8 cellular contexts compared by ENCODE assay signal in the genomic region with DNA sequence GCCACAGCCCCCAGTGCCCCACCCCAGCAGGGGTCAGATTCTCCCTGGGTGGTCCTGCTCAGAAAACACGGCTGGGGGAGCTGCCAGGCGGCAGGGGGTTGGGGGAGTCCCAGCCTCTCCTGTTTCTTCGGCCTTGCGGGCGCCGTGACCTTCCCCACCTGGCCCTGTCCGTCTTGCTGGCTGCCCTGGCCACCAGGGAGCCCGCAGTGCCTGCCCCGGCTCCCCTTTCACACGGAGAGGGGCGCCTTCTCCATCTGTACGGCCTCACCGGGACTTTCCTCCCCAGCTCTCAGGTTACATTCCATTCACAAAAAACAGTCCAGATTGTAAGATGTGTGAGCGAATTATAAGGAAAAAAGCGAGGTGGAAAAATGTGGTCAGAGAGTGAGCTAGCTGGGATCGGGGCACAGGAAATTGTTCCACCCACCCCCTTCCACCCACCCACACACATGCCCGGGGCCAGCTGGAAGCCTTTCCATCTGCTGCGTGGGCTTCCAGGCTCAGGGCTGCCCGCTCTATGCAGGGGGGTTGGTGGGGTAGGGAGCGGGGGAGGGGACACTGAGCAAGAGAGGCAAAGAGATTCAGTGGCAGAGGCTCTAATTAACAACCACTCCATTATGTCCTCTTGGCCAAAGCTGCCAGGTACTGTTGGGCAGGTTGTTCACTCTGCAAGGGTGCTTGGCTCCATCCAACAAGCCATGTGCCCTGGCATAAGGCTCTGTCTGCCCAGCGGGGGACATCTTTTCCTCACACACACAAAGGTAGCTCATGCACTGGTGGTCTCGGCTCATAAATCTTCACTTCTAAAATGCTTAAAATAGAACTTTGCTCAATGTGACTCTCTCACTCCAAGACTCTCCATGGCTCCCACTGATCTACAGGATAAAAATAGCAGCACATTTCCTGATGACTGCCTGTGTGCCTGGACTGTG. TPM values are rescaled to one million over a fixed set of nuclear protein-coding genes. Genes with fewer than 3 reads are reported as not detected.
A peak's percentile ranks its signal among the peaks of the same experiment; 100 is the strongest.
DNase-seq lines count a peak whose midpoint lies in the region; ATAC-seq and TF ChIP-seq lines count a peak whose summit lies in the region.
"Had no signal": no experiment of that assay in that cellular context is flagged by ENCODE, and none has a peak within 500 bp of the region (broad histone marks: within the 10 kb centered on the region; RNA-seq: fewer than 3 reads in every experiment).

No MANE protein-coding gene starts in this region.

- POLR2A ChIA-PET in GM10248 (lab: Yijun Ruan, JAX): no interaction called here

- H3K4me3 ChIP-seq in NT2/D1 (ENCODE audit: insufficient read length, low read depth): peak overlapping the region; percentile 19
- H3K4me3 ChIP-seq in epithelial cell of esophagus (ENCODE audit: low read length): no peak overlapping the region
- no peak overlapping the region for H3K4me3 ChIP-seq in retinal pigment epithelial cell (ENCODE audit: low read length)

- TF ChIP-seq CTCF in epithelial cell of esophagus (IDR thresholded peaks at IDR 0.05; ENCODE audit: insufficient read depth, low read depth, low read length, missing control alignments): no peak
- TF ChIP-seq CTCF in retinal pigment epithelial cell (conservative IDR thresholded peaks at IDR 0.05; ENCODE audit: low read depth, low read length): no peak
- TF ChIP-seq CTCF in GM10248 (IDR thresholded peaks at IDR 0.05; ENCODE audit: control extremely low read depth, extremely low read depth, low read depth, missing control alignments): no peak

- no peaks in the 10 kb centered on the region for H3K36me3 ChIP-seq in NT2/D1 (ENCODE audit: insufficient read depth, insufficient read length, low read length)

- H3K27me3 ChIP-seq in NT2/D1 (ENCODE audit: insufficient read depth, insufficient read length): peaks cover 6% of the 10 kb centered on the region

- DNase-seq in H4 (ENCODE audit: low spot score): peak; percentile 90
- no peak for DNase-seq in NT2/D1 (ENCODE audit: low read depth, low spot score)
- DNase-seq in epithelial cell of esophagus (ENCODE audit: low read depth): peak; percentile 33
- peak; percentile 55 for DNase-seq in retinal pigment epithelial cell (ENCODE audit: low read depth)
- no peak for DNase-seq in GM10248 (ENCODE audit: extremely low spot score)
- no peak for DNase-seq in NCI-H128 (lab: John Stamatoyannopoulos, UW; ENCODE audit: unreplicated experiment)

- ATAC-seq in GM21515 (IDR thresholded peaks at IDR 0.05; ENCODE audit: unreplicated experiment): no peak

- H3K9ac ChIP-seq in NT2/D1 (ENCODE audit: insufficient read length, low read depth): peak overlapping the region; percentile 66

- CTCF ChIA-PET in GM10248 (lab: Yijun Ruan, JAX): interaction anchor here (1.0 to 4.6 kb wide), 5 partner anchors 12 to 127 kb away, joined by 3 to 32 read pairs (median 4); no protein-coding TSS in a partner anchor

- peaks cover 17% of the 10 kb centered on the region for H3K4me1 ChIP-seq in NT2/D1 (ENCODE audit: insufficient read depth, insufficient read length)

- H3K9me3 ChIP-seq in NT2/D1 (ENCODE audit: insufficient read depth, low read length): peaks cover 3% of the 10 kb centered on the region; the same call in 1 of the 2 replicates

RNA-seq across cellular contexts. Expression of a gene that starts 14.7 kb away (rescaled TPM):
- total RNA-seq in H4 (2014; rRNA removed; shearing (Covaris generic)): not detected in 2 replicates
- total RNA-seq: NCI-H460 had no signal

Comparison
In these comparisons a context has a peak if more than half of its experiments do, and no peak if none do; other contexts are left out.
1. DNase-seq: peak in H4 (single experiment), epithelial cell of esophagus (single experiment) and retinal pigment epithelial cell (single experiment); none in NT2/D1 (single experiment), GM10248 (single experiment) and NCI-H128 (single experiment).